In the genomic region with DNA sequence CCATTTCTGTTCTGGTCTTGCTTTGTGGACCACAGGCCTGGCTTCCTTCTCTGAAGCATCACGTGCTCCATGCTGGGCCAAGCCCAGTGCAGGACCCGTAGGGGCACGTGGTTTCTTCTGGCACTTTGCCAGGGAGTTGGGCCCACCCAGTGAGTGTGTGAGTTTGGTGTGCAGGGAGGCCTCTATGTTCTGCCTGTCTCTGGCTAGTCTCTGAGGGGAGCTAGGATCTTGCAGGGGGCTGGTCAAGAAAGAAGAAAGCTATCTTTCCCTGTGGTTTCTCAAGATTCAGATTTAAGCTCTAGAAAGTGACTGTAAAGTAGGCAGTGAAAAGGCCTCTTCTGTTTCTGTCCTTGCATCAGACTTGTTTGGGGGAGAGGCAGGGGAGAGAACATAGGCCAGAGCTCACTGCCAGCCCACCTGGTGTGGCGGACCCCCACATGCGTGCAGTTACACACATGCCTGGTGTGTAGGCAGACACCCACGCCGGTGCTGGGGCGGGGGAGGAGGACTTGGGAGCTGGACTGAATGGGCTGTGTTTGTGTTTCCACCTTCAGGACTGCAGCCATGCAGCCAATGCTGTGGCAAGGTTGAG, we compare ENCODE assay signal across 8 cellular contexts. TPM values are rescaled to one million over a fixed set of nuclear protein-coding genes. Genes with fewer than 3 reads are reported as not detected.
DNase-seq lines count a peak whose midpoint lies in the region; ATAC-seq, FAIRE-seq and TF ChIP-seq lines count a peak whose summit lies in the region.

No MANE protein-coding gene starts in this region.

- intact Hi-C loops in endothelial cell of umbilical vein (cut with micrococcal nuclease), result loop anchor here (2.0 kb wide), 1 partner anchor 15 kb away; no protein-coding TSS in a partner anchor

- H3K27me3 ChIP-seq in endothelial cell of umbilical vein (ENCODE audit: control insufficient read depth in 2 of 2, insufficient read depth in 2 of 2, low read length in 2 of 2), result no peaks in the 10 kb centered on the region

- no peak overlapping the region for H2AFZ ChIP-seq in endothelial cell of umbilical vein (ENCODE audit: low read depth, low read length)

- H3K4me1 ChIP-seq in endothelial cell of umbilical vein (ENCODE audit: control insufficient read depth, extremely low read depth, insufficient read depth, low read length), result peaks cover 30% of the 10 kb centered on the region

- H3K36me3 Mint-ChIP-seq in HFFc6 (ENCODE audit: low read depth) (peaks cover 54% of the 10 kb centered on the region), T-helper 17 cell (ENCODE audit: low read depth) (peaks cover 5% of the 10 kb centered on the region), nephron (ENCODE audit: low read depth) (peaks cover 41% of the 10 kb centered on the region)

- peaks cover 11 to 25% of the 10 kb centered on the region in 2 experiments for H3K36me3 ChIP-seq in endothelial cell of umbilical vein (ENCODE audit: control insufficient read depth in 2 of 2, extremely low read depth in 1 of 2, insufficient read depth in 2 of 2, low read length in 2 of 2)

- H3K79me2 ChIP-seq in endothelial cell of umbilical vein (ENCODE audit: control insufficient read depth, insufficient read depth, low read length), result peaks cover 76% of the 10 kb centered on the region

- H3K27me3 Mint-ChIP-seq in HFFc6 (ENCODE audit: insufficient read depth) (no peaks in the 10 kb centered on the region; the same call in 1 of the 2 replicates), T-helper 17 cell (no peaks in the 10 kb centered on the region), nephron (ENCODE audit: low read depth) (peaks cover 4% of the 10 kb centered on the region)

- no peak overlapping the region for H3K4me3 ChIP-seq in endothelial cell of umbilical vein (replicated peaks in 1 of 3; ENCODE audit: insufficient read depth in 1 of 3, low read depth in 1 of 3, low read length in 3 of 3)

- H3K9ac ChIP-seq in endothelial cell of umbilical vein (replicated peaks; ENCODE audit: extremely low read depth, insufficient read depth, low read length), result no peak overlapping the region

- H3K4me2 ChIP-seq in endothelial cell of umbilical vein (ENCODE audit: insufficient read depth, low read length), result no peak overlapping the region

- CTCF ChIA-PET in endothelial cell of umbilical vein (lab: Charles Lee), result interaction anchor here (1.4 to 2.9 kb wide), 3 partner anchors 12 to 101 kb away, joined by 3 to 10 read pairs (median 4); a partner anchor contains a TSS

- POLR2A ChIA-PET in endothelial cell of umbilical vein (lab: Charles Lee), result no interaction called here

- H3K9me3 ChIP-seq in T-helper 17 cell (ENCODE audit: control insufficient read depth, low read length, poor library complexity, severe bottlenecking) (no peaks in the 10 kb centered on the region), endothelial cell of umbilical vein (replicated peaks; ENCODE audit: control insufficient read depth, insufficient read depth, low read length) (no peaks in the 10 kb centered on the region)

- peak overlapping the region; percentile 90 for H3K27ac Mint-ChIP-seq in HFFc6
- peak overlapping the region; percentile 95 for H3K27ac Mint-ChIP-seq in T-helper 17 cell
- peak overlapping the region; percentile 98 to 99 (median 99) for H3K27ac Mint-ChIP-seq in nephron

- peak; percentile 63 for FAIRE-seq in endothelial cell of umbilical vein (lab: Jason Lieb, UNC)

- H4K20me1 ChIP-seq in endothelial cell of umbilical vein (replicated peaks; ENCODE audit: control insufficient read depth, extremely low read depth, insufficient read depth, low read length), result no peaks in the 10 kb centered on the region

- TF ChIP-seq POLR2A in endothelial cell of umbilical vein (IDR thresholded peaks at IDR 0.05; ENCODE audit: low read depth, low read length), result no peak

- H3K4me3 Mint-ChIP-seq in HFFc6 (peak overlapping the region; percentile 83), T-helper 17 cell (peak overlapping the region; percentile 12), nephron (peak overlapping the region; percentile 63 to 74 (median 72))

- DNase-seq in HFFc6 (no peak), T-helper 17 cell (no peak), endothelial cell of umbilical vein (ENCODE audit: low read depth, low spot score) (peak; percentile 47)

- H3K9me1 ChIP-seq in endothelial cell of umbilical vein (replicated peaks; ENCODE audit: control insufficient read depth, extremely low read depth, insufficient read depth, low read length), result no peaks in the 10 kb centered on the region

- ATAC-seq in T-helper 17 cell (no peak), HG03520 (IDR thresholded peaks at IDR 0.05; ENCODE audit: unreplicated experiment) (no peak), GM21367 (IDR thresholded peaks at IDR 0.05; ENCODE audit: unreplicated experiment) (no peak), HG02870 (IDR thresholded peaks at IDR 0.05; ENCODE audit: unreplicated experiment) (no peak), HG03432 (IDR thresholded peaks at IDR 0.05; ENCODE audit: unreplicated experiment) (no peak)

- BruUV-seq in endothelial cell of umbilical vein (replicated peaks; lab: Mats Ljungman, UMichigan), result no TSS peak

- no peak for TF ChIP-seq CTCF in HFFc6 (IDR thresholded peaks at IDR 0.05)
- TF ChIP-seq CTCF in endothelial cell of umbilical vein (IDR thresholded peaks at IDR 0.05; ENCODE audit: extremely low read depth in 1 of 2, insufficient read depth in 1 of 2, low read depth in 1 of 2, low read length in 2 of 2), result no peak
- no peak for TF ChIP-seq CTCF in nephron (IDR thresholded peaks at IDR 0.05; ENCODE audit: unreplicated experiment in 3 of 3)

- dilution Hi-C loops in endothelial cell of umbilical vein (cut with MboI; ENCODE audit: extremely low pct_ligation_motif_present, low sequenced_read_pairs), result no loop called here

- no peak overlapping the region for H3K27ac ChIP-seq in endothelial cell of umbilical vein (ENCODE audit: insufficient read depth, low read depth, low read length)

- peaks cover 94% of the 10 kb centered on the region for H3K4me1 Mint-ChIP-seq in HFFc6 (ENCODE audit: low read depth)
- peaks cover 73% of the 10 kb centered on the region for H3K4me1 Mint-ChIP-seq in T-helper 17 cell
- peaks cover 74% of the 10 kb centered on the region for H3K4me1 Mint-ChIP-seq in nephron

- H3K9me3 Mint-ChIP-seq in HFFc6 (no peaks in the 10 kb centered on the region), nephron (no peaks in the 10 kb centered on the region)

TF ChIP-seq in endothelial cell of umbilical vein, 7 proteins besides CTCF, POLR2A, EP300 and RAD21:
- TF ChIP-seq JUN (IDR thresholded peaks at IDR 0.05; ENCODE audit: borderline replicate concordance, insufficient read depth, insufficient read length, low read depth) (no peak), GATA2 (IDR thresholded peaks at IDR 0.05; ENCODE audit: insufficient read depth, insufficient read length, low read depth, low read length) (no peak), FOS (IDR thresholded peaks at IDR 0.05; ENCODE audit: borderline replicate concordance, insufficient read depth, low read length) (no peak), POLR2AphosphoS5 (IDR thresholded peaks at IDR 0.05; ENCODE audit: insufficient read depth, low read depth, low read length) (no peak)
- TF ChIP-seq, protein P1, sequence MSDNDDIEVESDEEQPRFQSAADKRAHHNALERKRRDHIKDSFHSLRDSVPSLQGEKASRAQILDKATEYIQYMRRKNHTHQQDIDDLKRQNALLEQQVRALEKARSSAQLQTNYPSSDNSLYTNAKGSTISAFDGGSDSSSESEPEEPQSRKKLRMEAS (IDR thresholded peaks at IDR 0.05; ENCODE audit: insufficient read depth, insufficient read length), result peak; percentile 91

RNA-seq across cellular contexts. Expression of a gene that starts 11.8 kb away (rescaled TPM):
- 100 to 1,000 TPM; 428 to 517 (median 484) TPM for total RNA-seq in HFFc6 (2021; fragmentation: NEBNext Ultra II Directional; extraction: Animal tissue kit (Norgen Biotek cat#: 25700))
- total RNA-seq in T-helper 17 cell, result 100 to 1,000 TPM; 106 to 115 TPM
- total RNA-seq in endothelial cell of umbilical vein, result 231 and 242 TPM in 2 replicates
- polyA plus RNA-seq in endothelial cell of umbilical vein, result 214 and 247 TPM in 2 replicates
- 148 and 183 TPM in 2 replicates for polyA plus RNA-seq in endothelial cell of umbilical vein (2011; cell fraction: cytosol; rRNA removed)
- polyA plus RNA-seq in endothelial cell of umbilical vein (2011; cell fraction: nucleus; rRNA removed), result 122 and 137 TPM in 2 replicates
- 177 and 200 TPM in 2 replicates for polyA plus RNA-seq in endothelial cell of umbilical vein (2012)
- 232 and 233 TPM in 2 replicates for polyA minus RNA-seq in endothelial cell of umbilical vein
- polyA minus RNA-seq in endothelial cell of umbilical vein (2011; cell fraction: cytosol; rRNA and poly(A)+ RNA removed), result 92.4 TPM
- 61.7 and 87.6 TPM in 2 replicates for polyA minus RNA-seq in endothelial cell of umbilical vein (2011; cell fraction: nucleus; rRNA and poly(A)+ RNA removed)

RNA-seq across cellular contexts. Expression of a gene that starts 28.2 kb away (rescaled TPM):
- total RNA-seq in HFFc6 (2021; fragmentation: NEBNext Ultra II Directional; extraction: Animal tissue kit (Norgen Biotek cat#: 25700)), result 1,000 to 10,000 TPM; 1,099 to 1,402 (median 1,310) TPM
- total RNA-seq in T-helper 17 cell (1,000 to 10,000 TPM; 1,821 to 1,859 TPM), endothelial cell of umbilical vein (1,270 and 1,292 TPM in 2 replicates)
- 1,232 and 1,847 TPM in 2 replicates for polyA plus RNA-seq in endothelial cell of umbilical vein
- polyA plus RNA-seq in endothelial cell of umbilical vein (2011; cell fraction: cytosol; rRNA removed), result 2,575 and 3,174 TPM in 2 replicates
- 730 and 736 TPM in 2 replicates for polyA plus RNA-seq in endothelial cell of umbilical vein (2011; cell fraction: nucleus; rRNA removed)
- polyA plus RNA-seq in endothelial cell of umbilical vein (2012), result 2,834 and 3,213 TPM in 2 replicates
- 432 and 546 TPM in 2 replicates for polyA minus RNA-seq in endothelial cell of umbilical vein
- polyA minus RNA-seq in endothelial cell of umbilical vein (2011; cell fraction: cytosol; rRNA and poly(A)+ RNA removed), result 658 TPM
- polyA minus RNA-seq in endothelial cell of umbilical vein (2011; cell fraction: nucleus; rRNA and poly(A)+ RNA removed), result 81.9 and 97.6 TPM in 2 replicates

RNA-seq across cellular contexts. Expression of a gene that starts 56.6 kb away (rescaled TPM):
- total RNA-seq in HFFc6 (2021; fragmentation: NEBNext Ultra II Directional; extraction: Animal tissue kit (Norgen Biotek cat#: 25700)), result 10 to 100 TPM; 11.0 to 13.7 (median 12.9) TPM
- total RNA-seq in T-helper 17 cell (10 to 100 TPM; 69.6 to 88.5 TPM), endothelial cell of umbilical vein (19.7 and 20.0 TPM in 2 replicates)
- 12.4 and 13.8 TPM in 2 replicates for polyA plus RNA-seq in endothelial cell of umbilical vein
- 12.6 and 15.4 TPM in 2 replicates for polyA plus RNA-seq in endothelial cell of umbilical vein (2011; cell fraction: cytosol; rRNA removed)
- 71.1 and 86.4 TPM in 2 replicates for polyA plus RNA-seq in endothelial cell of umbilical vein (2011; cell fraction: nucleus; rRNA removed)
- 18.1 and 20.3 TPM in 2 replicates for polyA plus RNA-seq in endothelial cell of umbilical vein (2012)
- polyA minus RNA-seq in endothelial cell of umbilical vein, result 14.3 and 14.8 TPM in 2 replicates
- 3.8 TPM for polyA minus RNA-seq in endothelial cell of umbilical vein (2011; cell fraction: cytosol; rRNA and poly(A)+ RNA removed)
- polyA minus RNA-seq in endothelial cell of umbilical vein (2011; cell fraction: nucleus; rRNA and poly(A)+ RNA removed), result 13.2 and 19.7 TPM in 2 replicates

Comparison
In these comparisons a context has a peak if more than half of its experiments do, and no peak if none do; other contexts are left out.
1. H3K4me3 Mint-ChIP-seq: peak in every context shown above with its lines; median percentile 83 in HFFc6; 72 in nephron; 12 in T-helper 17 cell.